Comparison of ENCODE assay signal across 11 cellular contexts in genomic region chr11:76805206-76805913, GRCh38. TPM values are rescaled to one million over a fixed set of nuclear protein-coding genes. Genes with fewer than 3 reads are reported as not detected.
DNase-seq lines count a peak whose midpoint lies in the region; ATAC-seq lines count a peak whose summit lies in the region.
"Had no signal": no experiment of that assay in that cellular context is flagged by ENCODE, and none has a peak within 500 bp of the region (broad histone marks: within the 10 kb centered on the region; RNA-seq: fewer than 3 reads in every experiment).

No MANE protein-coding gene starts in this region.

- H2BK5ac ChIP-seq in mesenchymal stem cell (ENCODE audit: low read depth, low read length, poor library complexity, severe bottlenecking): no peak overlapping the region

- H3K4me3 ChIP-seq in mesenchymal stem cell (ENCODE audit: insufficient read depth in 1 of 2, low read depth in 1 of 2, low read length in 2 of 2): no peak overlapping the region

- peak overlapping the region; percentile 76 for H4K91ac ChIP-seq in mesenchymal stem cell (ENCODE audit: low read length)

- H3K27ac Mint-ChIP-seq in activated naive CD4-positive, alpha-beta T cell treated with anti-CD3 and anti-CD28 coated beads, Interleukin-2, amount 50 U/mL, for 72 hours: no peak overlapping the region

- peak overlapping the region; percentile 61 to 70 for H3K18ac ChIP-seq in mesenchymal stem cell (ENCODE audit: low read depth in 1 of 2, low read length in 2 of 2)

- peaks cover 4% of the 10 kb centered on the region for H3K79me1 ChIP-seq in mesenchymal stem cell (replicated peaks; ENCODE audit: low read length, poor library complexity, severe bottlenecking)

- H3K36me3 ChIP-seq in mesenchymal stem cell (ENCODE audit: control insufficient read depth in 1 of 2, insufficient read depth in 2 of 2, low read depth in 1 of 2, low read length in 2 of 2): no peaks in the 10 kb centered on the region
- H3K36me3 ChIP-seq: neutrophil had no signal

- peak overlapping the region; percentile 8 for H2BK15ac ChIP-seq in mesenchymal stem cell (ENCODE audit: low read depth, poor library complexity, severe bottlenecking)

- H3K9me3 ChIP-seq in mesenchymal stem cell (ENCODE audit: control insufficient read depth, low read length): no peaks in the 10 kb centered on the region
- H3K9me3 ChIP-seq: neutrophil had no signal

- H3K4ac ChIP-seq in mesenchymal stem cell (ENCODE audit: low read depth in 1 of 2, low read length in 2 of 2): peak overlapping the region; percentile 49 to 88

- no peaks in the 10 kb centered on the region for H3K27me3 ChIP-seq in mesenchymal stem cell (ENCODE audit: control insufficient read depth in 1 of 2, insufficient read depth in 1 of 2, low read length in 2 of 2)

- peaks cover 4% of the 10 kb centered on the region for H3K4me1 ChIP-seq in mesenchymal stem cell (ENCODE audit: control insufficient read depth, insufficient read depth, low read depth, low read length)

- peak overlapping the region; percentile 71 for H2BK120ac ChIP-seq in mesenchymal stem cell (ENCODE audit: low read depth, low read length)

- H2AK5ac ChIP-seq in mesenchymal stem cell (ENCODE audit: low read length, severe bottlenecking): no peak overlapping the region

- peak overlapping the region; percentile 29 for H2AFZ ChIP-seq in mesenchymal stem cell (ENCODE audit: low read depth, low read length)

- no peak overlapping the region for H3K27ac ChIP-seq in mesenchymal stem cell (ENCODE audit: low read length, poor library complexity, severe bottlenecking)
- H3K27ac ChIP-seq: C4-2B, neutrophil had no signal

- peak overlapping the region; percentile 1 to 80 for H2BK12ac ChIP-seq in mesenchymal stem cell (ENCODE audit: low read length in 2 of 2)

- no peak overlapping the region for H3K9ac ChIP-seq in mesenchymal stem cell (ENCODE audit: low read length)

- no peaks in the 10 kb centered on the region for H3K9me3 Mint-ChIP-seq in activated naive CD4-positive, alpha-beta T cell treated with anti-CD3 and anti-CD28 coated beads, Interleukin-2, amount 50 U/mL, for 72 hours

- H3K23ac ChIP-seq in mesenchymal stem cell (ENCODE audit: low read length in 2 of 2): no peak overlapping the region

- H3K4me2 ChIP-seq in mesenchymal stem cell (ENCODE audit: low read length, poor library complexity, severe bottlenecking): no peak overlapping the region

- peak; percentile 51 to 58 for ATAC-seq in activated naive CD4-positive, alpha-beta T cell treated with anti-CD3 and anti-CD28 coated beads, Interleukin-2, amount 50 U/mL, for 72 hours
- ATAC-seq in HG03378 (IDR thresholded peaks at IDR 0.05; ENCODE audit: unreplicated experiment): no peak
- ATAC-seq in GM18870 (IDR thresholded peaks at IDR 0.05; ENCODE audit: unreplicated experiment): no peak

- peak overlapping the region in 1 of 2 experiments; percentile 73 for H3K14ac ChIP-seq in mesenchymal stem cell (ENCODE audit: low read length in 2 of 2)

- H3K36me3 Mint-ChIP-seq in activated naive CD4-positive, alpha-beta T cell treated with anti-CD3 and anti-CD28 coated beads, Interleukin-2, amount 50 U/mL, for 72 hours: no peaks in the 10 kb centered on the region

- peak overlapping the region; percentile 84 for H4K8ac ChIP-seq in mesenchymal stem cell (ENCODE audit: low read length)

- peak; percentile 59 for DNase-seq in stimulated activated CD4-positive, alpha-beta T cell treated with anti-CD3 and anti-CD28 coated beads, Interleukin-15, amount 100 ng/mL, for 24 hours
- DNase-seq in stimulated activated CD4-positive, alpha-beta T cell treated with anti-CD3 and anti-CD28 coated beads, Interleukin-12 subunit alpha, Interleukin-12 subunit beta, amount 100 ng/mL, for 4 hours: no peak
- peak in 1 of 2 donors; percentile 35 for DNase-seq in activated naive CD4-positive, alpha-beta T cell treated with anti-CD3 and anti-CD28 coated beads, Interleukin-2, amount 50 U/mL, for 72 hours (ENCODE audit: low spot score in 2 of 2)
- DNase-seq in mesenchymal stem cell (peak; percentile 71), NCI-H2196 treated with DMSO at 0.1 percent for 48 hours (lab: John Stamatoyannopoulos, UW; ENCODE audit: unreplicated experiment) (no peak), retina (no peak)
- DNase-seq: NCI-H1092 had no signal

- WGBS in mesenchymal stem cell: 93% methylated on average over 3 of the region's 8 CpGs

RNA-seq across cellular contexts. Expression of gene TSKU, which starts 22.2 kb away (rescaled TPM):
- total RNA-seq in activated naive CD4-positive, alpha-beta T cell treated with anti-CD3 and anti-CD28 coated beads, Interleukin-2, amount 50 U/mL, for 72 hours: 10 to 100 TPM in 1 of 2 donors, not detected in 1; 17.3 TPM
- 47.5 TPM for polyA plus RNA-seq in mesenchymal stem cell (2013, experiment 1 of 2)
- 48.4 TPM for polyA plus RNA-seq in mesenchymal stem cell (2013, experiment 2 of 2)

RNA-seq across cellular contexts. Expression of gene ACER3, which starts 55.4 kb away (rescaled TPM):
- 10 to 100 TPM; 10.8 to 24.3 TPM for total RNA-seq in activated naive CD4-positive, alpha-beta T cell treated with anti-CD3 and anti-CD28 coated beads, Interleukin-2, amount 50 U/mL, for 72 hours
- 9.7 TPM for polyA plus RNA-seq in mesenchymal stem cell (2013, experiment 1 of 2)
- polyA plus RNA-seq in mesenchymal stem cell (2013, experiment 2 of 2): 11.0 TPM

Comparison
In these comparisons a context has a peak if more than half of its experiments do, and no peak if none do; other contexts are left out.
1. DNase-seq: peak in stimulated activated CD4-positive, alpha-beta T cell treated with anti-CD3 and anti-CD28 coated beads, Interleukin-15, amount 100 ng/mL, for 24 hours (single experiment) and mesenchymal stem cell (single experiment); none in stimulated activated CD4-positive, alpha-beta T cell treated with anti-CD3 and anti-CD28 coated beads, Interleukin-12 subunit alpha, Interleukin-12 subunit beta, amount 100 ng/mL, for 4 hours (single experiment), NCI-H2196 treated with DMSO at 0.1 percent for 48 hours (single experiment) and retina (single experiment).
2. ATAC-seq: peak in activated naive CD4-positive, alpha-beta T cell treated with anti-CD3 and anti-CD28 coated beads, Interleukin-2, amount 50 U/mL, for 72 hours (2 of 2); none in HG03378 (single experiment) and GM18870 (single experiment).